8 cellular contexts compared by ENCODE assay signal in the genomic region with DNA sequence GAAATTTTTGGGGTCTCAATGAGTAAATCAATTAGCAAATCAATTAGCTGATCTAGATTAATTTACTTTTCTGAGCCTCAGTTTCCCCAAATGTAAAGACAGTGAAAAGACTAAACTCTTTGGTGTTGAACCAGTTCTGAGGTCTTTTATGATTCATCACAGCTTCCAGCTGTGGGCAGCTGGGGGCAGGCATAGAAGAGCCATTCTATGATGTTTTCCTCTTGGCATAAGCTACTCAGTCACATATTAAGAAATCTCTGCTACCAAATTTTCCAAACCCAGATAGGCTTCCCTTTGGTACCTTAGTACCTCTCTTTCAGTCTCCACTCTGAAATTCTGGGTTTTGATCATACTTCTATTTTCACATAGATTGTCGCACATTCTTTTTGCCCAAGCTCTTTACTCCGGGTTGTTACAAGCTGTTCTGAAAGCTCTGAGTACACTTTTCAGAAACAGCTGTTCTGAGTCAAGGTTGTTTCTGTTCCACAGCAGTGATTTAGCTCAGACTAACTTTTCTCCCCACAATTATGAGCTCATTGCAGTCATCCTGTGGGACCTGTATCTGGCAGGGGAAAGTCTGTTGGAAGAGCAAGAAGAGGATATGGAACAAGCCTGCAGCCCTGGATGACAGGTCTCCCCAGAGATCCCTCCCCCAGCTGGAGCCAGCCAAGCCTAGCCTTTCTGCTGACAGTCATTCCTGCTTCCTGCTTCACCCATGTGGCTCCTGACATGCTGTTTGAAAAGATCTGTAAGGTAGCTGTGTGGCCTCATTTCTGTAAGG.
DNase-seq lines count a peak whose midpoint lies in the region; ATAC-seq and TF ChIP-seq lines count a peak whose summit lies in the region.

No MANE protein-coding gene starts in this region.

- no peaks in the 10 kb centered on the region for H3K4me1 Mint-ChIP-seq in Caco-2 (ENCODE audit: low read depth, unreplicated experiment)

- H3K27me3 Mint-ChIP-seq in Caco-2 (ENCODE audit: insufficient read depth, unreplicated experiment), result peaks cover 2% of the 10 kb centered on the region

- H3K36me3 Mint-ChIP-seq in Caco-2 (ENCODE audit: insufficient read depth, unreplicated experiment), result no peaks in the 10 kb centered on the region

- POLR2A ChIA-PET in Caco-2 (lab: Charles Lee), result no interaction called here

- H3K4me3 Mint-ChIP-seq in Caco-2 (ENCODE audit: unreplicated experiment), result no peak overlapping the region

- H3K27ac ChIP-seq in coronary artery, result peak overlapping the region in 1 of 2 donors; percentile 13
- H3K27ac ChIP-seq in ovary, result no peak overlapping the region

- BruUV-seq in Caco-2 (replicated peaks; lab: Mats Ljungman, UMichigan), result no TSS peak

- peak; percentile 62 for ATAC-seq in GM18858 (IDR thresholded peaks at IDR 0.05; ENCODE audit: unreplicated experiment)
- ATAC-seq in HG02973 (IDR thresholded peaks at IDR 0.05; ENCODE audit: unreplicated experiment), result peak; percentile 68

- DNase-seq in coronary artery (ENCODE audit: low spot score) (peak; percentile 78), ovary (peak; percentile 54 to 80 (median 65)), DMS153 (lab: John Stamatoyannopoulos, UW) (no peak), Caco-2 (no peak), NCI-H2107 (lab: John Stamatoyannopoulos, UW) (no peak)
- DNase-seq in stimulated activated CD4-positive, alpha-beta T cell treated with anti-CD3 and anti-CD28 coated beads, Interleukin-15, amount 100 ng/mL, for 24 hours, result no peak

- TF ChIP-seq CTCF in coronary artery (IDR thresholded peaks at IDR 0.05), result no peak
- no peak for TF ChIP-seq CTCF in ovary (IDR thresholded peaks at IDR 0.05)
- no peak for TF ChIP-seq CTCF in Caco-2 (IDR thresholded peaks at IDR 0.05; ENCODE audit: insufficient read depth in 1 of 2, low read depth in 1 of 2, low read length in 1 of 2, severe bottlenecking in 1 of 2, unreplicated experiment in 1 of 2)

- intact Hi-C loops in ovary (cut with DNase I), result no loop called here
- intact Hi-C loops in Caco-2 (cut with micrococcal nuclease; ENCODE audit: unreplicated experiment), result no loop called here

- 5 to 10% (median 7%) methylated on average over 2 of the region's 2 CpGs for WGBS in ovary, 3 donors

- H3K4me1 ChIP-seq in ovary (ENCODE audit: insufficient read depth) (peaks cover 9% of the 10 kb centered on the region), Caco-2 (no peaks in the 10 kb centered on the region)

- TF ChIP-seq EP300 in ovary (IDR thresholded peaks at IDR 0.05), result no peak

- TF ChIP-seq POLR2A in ovary (IDR thresholded peaks at IDR 0.05), result no peak

- H3K27ac Mint-ChIP-seq in Caco-2 (ENCODE audit: unreplicated experiment), result no peak overlapping the region

- H3K4me3 ChIP-seq in coronary artery, result no peak overlapping the region
- no peak overlapping the region for H3K4me3 ChIP-seq in ovary
- H3K4me3 ChIP-seq in Caco-2 (ENCODE audit: low read depth, low read length), result no peak overlapping the region

- H3K9me3 ChIP-seq in ovary (no peaks in the 10 kb centered on the region), Caco-2 (no peaks in the 10 kb centered on the region)

- no peaks in the 10 kb centered on the region for H3K9me3 Mint-ChIP-seq in Caco-2 (ENCODE audit: unreplicated experiment)

- CTCF ChIA-PET in Caco-2 (lab: Charles Lee), result no interaction called here

- no peaks in the 10 kb centered on the region for H3K36me3 ChIP-seq in ovary
- H3K36me3 ChIP-seq in Caco-2 (ENCODE audit: control insufficient read depth, insufficient read depth, low read length), result no peaks in the 10 kb centered on the region

- H3K27me3 ChIP-seq in ovary (no peaks in the 10 kb centered on the region), Caco-2 (replicated peaks; ENCODE audit: control insufficient read depth, insufficient read depth, low read length) (no peaks in the 10 kb centered on the region)

Comparison
In these comparisons a context has a peak if more than half of its experiments do, and no peak if none do; other contexts are left out.
1. DNase-seq: peak in coronary artery (single experiment) and ovary (5 of 5); none in DMS153 (single experiment), Caco-2 (0 of 2), NCI-H2107 (single experiment) and stimulated activated CD4-positive, alpha-beta T cell treated with anti-CD3 and anti-CD28 coated beads, Interleukin-15, amount 100 ng/mL, for 24 hours (single experiment).